In the genomic region with DNA sequence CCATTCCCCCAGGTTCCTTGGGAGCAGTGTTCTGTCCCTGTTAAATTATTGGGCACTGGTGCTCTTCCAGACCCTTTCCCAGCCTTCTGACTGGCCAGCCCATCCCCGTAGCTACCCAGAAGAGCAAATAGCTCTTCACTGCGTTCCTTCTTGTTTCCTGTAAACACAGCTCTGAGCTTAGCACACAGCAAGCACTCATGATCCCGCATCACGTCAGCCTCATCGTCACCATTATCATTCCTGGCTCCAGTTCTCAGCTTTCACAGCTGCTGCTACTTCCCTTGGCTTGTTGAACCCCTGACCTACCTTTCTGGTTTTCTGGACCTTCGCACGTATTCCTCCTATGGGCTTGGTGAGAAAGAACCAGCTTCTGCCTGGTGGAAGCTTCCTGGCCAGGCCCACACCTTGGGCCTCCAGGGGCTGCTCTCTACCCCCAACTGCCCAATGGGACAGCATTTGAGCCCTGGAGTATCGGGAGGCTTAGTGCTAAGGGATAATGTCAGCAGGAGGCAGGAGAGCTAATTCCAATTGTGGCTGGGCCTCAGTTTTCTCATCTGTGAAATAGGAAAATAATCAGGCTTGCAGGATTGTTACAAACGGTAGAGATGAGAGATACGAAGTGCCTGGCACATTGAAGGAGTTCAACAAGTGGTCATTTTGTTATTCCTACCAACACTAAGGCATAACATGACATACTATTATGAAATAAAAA, we compare ENCODE assay signal across 20 cellular contexts. TPM values are rescaled to one million over a fixed set of nuclear protein-coding genes. Genes with fewer than 3 reads are reported as not detected.
A peak's percentile ranks its signal among the peaks of the same experiment; 100 is the strongest.
DNase-seq lines count a peak whose midpoint lies in the region; ATAC-seq and TF ChIP-seq lines count a peak whose summit lies in the region.
"Had no signal": no experiment of that assay in that cellular context is flagged by ENCODE, and none has a peak within 500 bp of the region (broad histone marks: within the 10 kb centered on the region; RNA-seq: fewer than 3 reads in every experiment).

No MANE protein-coding gene starts in this region.

- no peak for TF ChIP-seq CTCF in nephron progenitor cell (IDR thresholded peaks at IDR 0.05)
- TF ChIP-seq CTCF in CD4-positive, alpha-beta T cell (IDR thresholded peaks at IDR 0.05) = no peak

- peaks cover 13% of the 10 kb centered on the region for H3K27me3 Mint-ChIP-seq in nephron progenitor cell (ENCODE audit: low read depth, poor library complexity)
- H3K27me3 Mint-ChIP-seq in effector memory CD8-positive, alpha-beta T cell = peaks cover 36 to 38% of the 10 kb centered on the region in 2 donors
- H3K27me3 Mint-ChIP-seq in CD4-positive, alpha-beta T cell = peaks cover 6% of the 10 kb centered on the region
- H3K27me3 Mint-ChIP-seq: B cell had no signal

- POLR2A ChIA-PET in CD4-positive, alpha-beta T cell (lab: Charles Lee) = no interaction called here

- intact Hi-C loops in CD4-positive, alpha-beta T cell (cut with DNase I, micrococcal nuclease) = no loop called here

- peak overlapping the region; percentile 59 for H3K27ac Mint-ChIP-seq in nephron progenitor cell
- H3K27ac Mint-ChIP-seq in effector memory CD8-positive, alpha-beta T cell = no peak overlapping the region
- H3K27ac Mint-ChIP-seq in CD4-positive, alpha-beta T cell = no peak overlapping the region
- H3K27ac Mint-ChIP-seq: B cell; CD4-positive, alpha-beta memory T cell; HFFc6; T-cell had no signal

- H3K27me3 ChIP-seq in CD4-positive, alpha-beta T cell (ENCODE audit: control insufficient read depth, insufficient read depth, low read length) = no peaks in the 10 kb centered on the region
- H3K27me3 ChIP-seq: MG63 had no signal

- H3K4me1 Mint-ChIP-seq in nephron progenitor cell = peaks cover 9% of the 10 kb centered on the region
- no peaks in the 10 kb centered on the region for H3K4me1 Mint-ChIP-seq in effector memory CD8-positive, alpha-beta T cell (ENCODE audit: low read depth in 2 of 2)
- no peaks in the 10 kb centered on the region for H3K4me1 Mint-ChIP-seq in CD4-positive, alpha-beta T cell (ENCODE audit: low read depth)
- H3K4me1 Mint-ChIP-seq: T-cell had no signal

- H3K9me3 ChIP-seq in CD4-positive, alpha-beta T cell (ENCODE audit: control insufficient read depth, low read length) = no peaks in the 10 kb centered on the region
- H3K9me3 ChIP-seq: MG63 had no signal

- H3K9me3 Mint-ChIP-seq in nephron progenitor cell = no peaks in the 10 kb centered on the region
- no peaks in the 10 kb centered on the region for H3K9me3 Mint-ChIP-seq in effector memory CD8-positive, alpha-beta T cell
- H3K9me3 Mint-ChIP-seq in CD4-positive, alpha-beta T cell = no peaks in the 10 kb centered on the region
- H3K9me3 Mint-ChIP-seq: HFFc6, T-cell had no signal

- H3K36me3 Mint-ChIP-seq in nephron progenitor cell (ENCODE audit: low read depth) = no peaks in the 10 kb centered on the region
- H3K36me3 Mint-ChIP-seq in effector memory CD8-positive, alpha-beta T cell (ENCODE audit: insufficient read depth) = no peaks in the 10 kb centered on the region
- no peaks in the 10 kb centered on the region for H3K36me3 Mint-ChIP-seq in CD4-positive, alpha-beta T cell (ENCODE audit: low read depth)
- H3K36me3 Mint-ChIP-seq: CD4-positive, alpha-beta memory T cell; T-cell had no signal

- CTCF ChIA-PET in CD4-positive, alpha-beta T cell (lab: Charles Lee) = no interaction called here

- no peak overlapping the region for H3K4me3 Mint-ChIP-seq in nephron progenitor cell
- no peak overlapping the region for H3K4me3 Mint-ChIP-seq in effector memory CD8-positive, alpha-beta T cell
- no peak overlapping the region for H3K4me3 Mint-ChIP-seq in CD4-positive, alpha-beta T cell
- H3K4me3 Mint-ChIP-seq: B cell; CD4-positive, alpha-beta memory T cell; HFFc6; T-cell had no signal

- no peak overlapping the region for H3K27ac ChIP-seq in CD4-positive, alpha-beta T cell (ENCODE audit: low read depth, low read length)
- H3K27ac ChIP-seq: GM23248 had no signal

- DNase-seq in DMS53 treated with DMSO at 0.1 percent for 48 hours (lab: John Stamatoyannopoulos, UW; ENCODE audit: unreplicated experiment) = peak; percentile 89
- peak; percentile 76 for DNase-seq in NCI-H2029 (lab: John Stamatoyannopoulos, UW)
- DNase-seq in dermis microvascular lymphatic vessel endothelial cell (ENCODE audit: low read depth in 2 of 2) = peak; percentile 47 to 64
- DNase-seq in nephron progenitor cell = no peak
- DNase-seq in effector memory CD8-positive, alpha-beta T cell = no peak
- DNase-seq in CD4-positive, alpha-beta T cell = no peak
- DNase-seq: CD4-positive, alpha-beta memory T cell; EL; GM23248; HFFc6; MG63; NCI-H1105 treated with DMSO at 0.1 percent for 48 hours; NCI-H187; NCI-H2171 treated with DMSO at 0.1 percent for 48 hours; NK-92 treated with Interleukin-12 subunit alpha and Interleukin-12 subunit beta, amount 100 ng/mL, for 24 hours; OCI-M1; RPMI8226; T-cell had no signal

- ATAC-seq in effector memory CD8-positive, alpha-beta T cell (replicated peaks) = no peak
- ATAC-seq in GM18861 (IDR thresholded peaks at IDR 0.05; ENCODE audit: unreplicated experiment) = no peak
- ATAC-seq in CD4-positive, alpha-beta T cell (ENCODE audit: poor library complexity) = no peak
- ATAC-seq: T-cell had no signal

RNA-seq across cellular contexts. Expression of a gene that starts 22.6 kb away (rescaled TPM):
- total RNA-seq in dermis microvascular lymphatic vessel endothelial cell = 79.2 and 100 TPM in 2 replicates
- total RNA-seq in CD4-positive, alpha-beta T cell = 100 to 1,000 TPM; 140 to 148 TPM

Comparison
In these comparisons a context has a peak if more than half of its experiments do, and no peak if none do; other contexts are left out.
1. DNase-seq: peak in DMS53 treated with DMSO at 0.1 percent for 48 hours (single experiment), NCI-H2029 (single experiment) and dermis microvascular lymphatic vessel endothelial cell (2 of 2); none in nephron progenitor cell (single experiment), effector memory CD8-positive, alpha-beta T cell (0 of 3) and CD4-positive, alpha-beta T cell (0 of 10).